In the genomic region with DNA sequence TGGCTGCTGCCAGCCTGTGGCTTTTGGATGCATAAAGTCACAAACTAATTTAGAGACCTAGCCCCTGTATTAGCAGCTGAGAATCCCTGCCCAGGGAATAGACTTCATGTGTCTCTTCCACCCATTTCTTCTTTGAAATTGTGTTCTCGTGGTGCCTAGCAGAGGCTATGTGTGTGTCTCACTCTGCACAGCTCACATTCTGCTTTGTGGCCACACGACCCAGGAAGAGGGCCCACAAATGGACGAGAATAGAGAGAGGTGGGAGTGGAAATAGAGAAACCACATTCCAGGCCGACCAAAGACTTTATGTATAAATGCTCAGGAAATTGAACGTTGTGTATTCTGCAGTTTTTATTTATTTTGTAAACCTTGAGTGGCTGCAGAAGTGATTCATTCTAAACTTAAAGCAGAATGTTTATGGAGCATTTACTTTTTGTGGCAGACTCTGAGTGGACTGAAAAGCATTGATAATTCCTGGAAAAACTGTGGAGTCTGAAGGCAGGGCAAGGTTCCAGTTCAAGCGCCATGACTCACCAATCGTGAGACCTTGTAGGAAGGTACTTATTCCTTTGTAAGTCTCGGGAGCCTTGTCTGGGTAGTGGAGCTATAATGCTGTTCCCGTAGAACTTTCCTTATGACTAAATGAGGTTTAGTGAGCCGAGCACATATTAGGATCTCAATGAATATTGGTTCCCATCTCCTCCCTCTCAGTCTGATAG, we compare ENCODE assay signal across 23 cellular contexts. TPM values are rescaled to one million over a fixed set of nuclear protein-coding genes. Genes with fewer than 3 reads are reported as not detected.
A peak's percentile ranks its signal among the peaks of the same experiment; 100 is the strongest.
DNase-seq lines count a peak whose midpoint lies in the region; ATAC-seq, FAIRE-seq and TF ChIP-seq lines count a peak whose summit lies in the region.
"Had no signal": no experiment of that assay in that cellular context is flagged by ENCODE, and none has a peak within 500 bp of the region (broad histone marks: within the 10 kb centered on the region; RNA-seq: fewer than 3 reads in every experiment).

No MANE protein-coding gene starts in this region.

- 44 to 60% (median 51%) methylated on average over 10 of the region's 10 CpGs for WGBS in heart left ventricle, 4 donors

- H3K9ac ChIP-seq in astrocyte (ENCODE audit: low read length), result no peak overlapping the region

- intact Hi-C loops in heart left ventricle (cut with DNase I), result no loop called here
- intact Hi-C loops in left ventricle myocardium superior (cut with micrococcal nuclease), result no loop called here
- intact Hi-C loops in tibial artery (cut with DNase I; ENCODE audit: low total_unique reads), result no loop called here

- H3K27ac ChIP-seq in heart left ventricle (peak overlapping the region in 9 of 12 donors; percentile 45 to 86 (median 81)), astrocyte (ENCODE audit: low read depth, low read length) (no peak overlapping the region), tibial artery (peak overlapping the region; percentile 86 to 88)
- H3K27ac ChIP-seq: body of pancreas, ovary had no signal

- no peaks in the 10 kb centered on the region for H3K36me3 Mint-ChIP-seq in astrocyte (ENCODE audit: low read depth, unreplicated experiment)
- H3K36me3 Mint-ChIP-seq: IgD-negative memory B cell had no signal

- no peak for TF ChIP-seq CTCF in heart left ventricle (IDR thresholded peaks at IDR 0.05)
- TF ChIP-seq CTCF in astrocyte (IDR thresholded peaks at IDR 0.05; ENCODE audit: insufficient read depth, low read depth, low read length), result no peak
- TF ChIP-seq CTCF in tibial artery (IDR thresholded peaks at IDR 0.05), result no peak

- H3K9me3 ChIP-seq in heart left ventricle (no peaks in the 10 kb centered on the region), astrocyte (ENCODE audit: insufficient read depth, low read depth, low read length) (no peaks in the 10 kb centered on the region), tibial artery (no peaks in the 10 kb centered on the region)
- H3K9me3 ChIP-seq: body of pancreas, ovary had no signal

- H3K36me3 ChIP-seq in heart left ventricle, result no peaks in the 10 kb centered on the region
- no peaks in the 10 kb centered on the region for H3K36me3 ChIP-seq in astrocyte (ENCODE audit: insufficient read depth, low read length)
- no peaks in the 10 kb centered on the region for H3K36me3 ChIP-seq in tibial artery
- H3K36me3 ChIP-seq: ovary had no signal

- peaks cover 0 to 63% (median 15%) of the 10 kb centered on the region in 12 donors for H3K4me1 ChIP-seq in heart left ventricle
- H3K4me1 ChIP-seq in astrocyte (ENCODE audit: insufficient read depth, low read length), result no peaks in the 10 kb centered on the region
- peaks cover 0 to 63% (median 31%) of the 10 kb centered on the region in 4 donors for H3K4me1 ChIP-seq in tibial artery

- H3K4me2 ChIP-seq in astrocyte (ENCODE audit: low read length), result peak overlapping the region; percentile 1

- ATAC-seq in heart left ventricle (no peak), left ventricle myocardium superior (no peak), GM21528 (IDR thresholded peaks at IDR 0.05; ENCODE audit: low FRiP score, unreplicated experiment) (no peak), HG03469 (IDR thresholded peaks at IDR 0.05; ENCODE audit: unreplicated experiment) (no peak)
- ATAC-seq: body of pancreas, GM12878 had no signal

- peak overlapping the region; percentile 73 for H3K27ac Mint-ChIP-seq in astrocyte (ENCODE audit: unreplicated experiment)
- H3K27ac Mint-ChIP-seq: CD4-positive, alpha-beta T cell; IgD-negative memory B cell had no signal

- no peak for TF ChIP-seq POLR2A in heart left ventricle (IDR thresholded peaks at IDR 0.05)

- peaks cover 30% of the 10 kb centered on the region for H3K4me1 Mint-ChIP-seq in astrocyte (ENCODE audit: low read depth, unreplicated experiment)

- H3K79me2 ChIP-seq in astrocyte (ENCODE audit: insufficient read depth, low read length), result no peaks in the 10 kb centered on the region

- no peak overlapping the region for H2AFZ ChIP-seq in astrocyte (ENCODE audit: low read depth, low read length)

- no peak for DNase-seq in heart left ventricle
- DNase-seq in left ventricle myocardium superior, result no peak
- peak; percentile 85 for DNase-seq in astrocyte (ENCODE audit: low read depth)
- peak; percentile 56 for DNase-seq in islet precursor cell
- no peak for DNase-seq in tibial artery
- no peak for DNase-seq in activated CD4-positive, alpha-beta T cell treated with anti-CD3 and anti-CD28 coated beads, Interleukin-2, amount 50 U/mL, for 1 hour
- DNase-seq: ACHN; activated CD4-positive, CD25-positive, alpha-beta regulatory T cell; activated effector memory CD4-positive, alpha-beta T cell treated with anti-CD3 and anti-CD28 coated beads, Interleukin-2, amount 50 U/mL, for 16 hours; CD4-positive, alpha-beta T cell; effector CD4-positive, alpha-beta T cell; foreskin fibroblast; NCI-H1092; NCI-H82; ovary; RPMI8226; small intestine had no signal

- H3K4me3 Mint-ChIP-seq in astrocyte (ENCODE audit: unreplicated experiment), result no peak overlapping the region
- H3K4me3 Mint-ChIP-seq: CD4-positive, alpha-beta T cell; IgD-negative memory B cell had no signal

- H3K27me3 ChIP-seq in heart left ventricle (peaks cover 0 to 5% (median 0%) of the 10 kb centered on the region in 9 donors), astrocyte (ENCODE audit: insufficient read depth, low read length) (peaks cover 20% of the 10 kb centered on the region), tibial artery (no peaks in the 10 kb centered on the region)
- H3K27me3 ChIP-seq: body of pancreas, ovary had no signal

- no peaks in the 10 kb centered on the region for H4K20me1 ChIP-seq in astrocyte (ENCODE audit: insufficient read depth, low read length)

- no peak overlapping the region for H3K4me3 ChIP-seq in heart left ventricle
- H3K4me3 ChIP-seq in astrocyte (ENCODE audit: insufficient read depth, low read depth, low read length), result no peak overlapping the region
- no peak overlapping the region for H3K4me3 ChIP-seq in tibial artery
- H3K4me3 ChIP-seq: body of pancreas, GM12878, ovary had no signal

- no peaks in the 10 kb centered on the region for H3K27me3 Mint-ChIP-seq in astrocyte (ENCODE audit: low read depth, unreplicated experiment)

- FAIRE-seq in astrocyte (lab: Jason Lieb, UNC), result no peak
- FAIRE-seq: GM12878, H1, small intestine had no signal

- no peaks in the 10 kb centered on the region for H3K9me3 Mint-ChIP-seq in astrocyte (ENCODE audit: unreplicated experiment)
- H3K9me3 Mint-ChIP-seq: CD4-positive, alpha-beta T cell; IgD-negative memory B cell had no signal

RNA-seq across cellular contexts. Expression of gene B4GALNT3, which starts 9.1 kb away (rescaled TPM):
- total RNA-seq in heart left ventricle (10 to 100 TPM; 19.3 to 59.4 (median 31.5) TPM), left ventricle myocardium superior (49.6 TPM), astrocyte (3.6 and 4.6 TPM in 2 replicates)
- polyA plus RNA-seq in heart left ventricle, result 10 to 100 TPM; 34.6 to 38.7 TPM

Comparison
In these comparisons a context has a peak if more than half of its experiments do, and no peak if none do; other contexts are left out.
1. DNase-seq: peak in astrocyte (single experiment) and islet precursor cell (single experiment); none in heart left ventricle (0 of 5), left ventricle myocardium superior (single experiment), tibial artery (0 of 2) and activated CD4-positive, alpha-beta T cell treated with anti-CD3 and anti-CD28 coated beads, Interleukin-2, amount 50 U/mL, for 1 hour (single experiment).